9 cellular contexts compared by ENCODE assay signal in the genomic region with DNA sequence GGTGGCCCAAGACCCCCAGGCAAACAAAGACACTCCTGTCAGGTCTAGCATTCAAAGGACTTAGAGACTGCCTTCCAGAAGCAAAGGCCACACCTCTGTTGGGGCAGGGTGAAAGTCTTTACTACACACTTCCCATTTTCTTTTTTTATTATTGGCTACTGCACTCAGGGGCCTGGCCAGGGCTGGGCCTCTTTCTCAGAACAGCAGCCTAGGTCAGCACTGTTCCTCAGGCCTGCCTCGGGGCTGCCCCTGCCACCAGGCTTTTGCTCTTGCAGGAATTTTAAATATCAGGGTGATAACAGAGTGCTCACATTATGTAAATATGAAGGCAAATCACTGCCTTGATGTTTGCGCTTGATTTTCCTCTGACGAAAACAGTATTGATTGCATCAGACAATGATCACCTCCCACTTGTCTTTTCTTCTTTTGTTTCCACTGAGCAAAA. TPM values are rescaled to one million over a fixed set of nuclear protein-coding genes. Genes with fewer than 3 reads are reported as not detected.
A peak's percentile ranks its signal among the peaks of the same experiment; 100 is the strongest.
DNase-seq lines count a peak whose midpoint lies in the region; ATAC-seq and TF ChIP-seq lines count a peak whose summit lies in the region.
"Had no signal": no experiment of that assay in that cellular context is flagged by ENCODE, and none has a peak within 500 bp of the region (broad histone marks: within the 10 kb centered on the region; RNA-seq: fewer than 3 reads in every experiment).

No MANE protein-coding gene starts in this region.

- peaks cover 2% of the 10 kb centered on the region for H3K27me3 Mint-ChIP-seq in dendritic cell treated with granulocyte-macrophage colony-stimulating factor and Interleukin-4, amounts not matched to agents 40 ng/mL and 50 ng/mL, for 4 days

- DNase-seq in Ammon's horn (ENCODE audit: low spot score), result peak; percentile 25
- no peak for DNase-seq in spleen
- no peak for DNase-seq in sigmoid colon
- DNase-seq in NCI-H748 treated with DMSO at 0.1 percent for 48 hours (lab: John Stamatoyannopoulos, UW), result no peak
- DNase-seq in GM19238 (ENCODE audit: insufficient read length, low spot score), result no peak
- DNase-seq: DMS79 treated with DMSO at 0.1 percent for 48 hours had no signal

- H3K9me3 ChIP-seq in spleen (no peaks in the 10 kb centered on the region), sigmoid colon (no peaks in the 10 kb centered on the region)

- H3K4me1 ChIP-seq in spleen (peaks cover 0 to 8% (median 0%) of the 10 kb centered on the region in 6 donors), sigmoid colon (no peaks in the 10 kb centered on the region)

- H3K27ac ChIP-seq in spleen (peak overlapping the region in 1 of 8 donors; percentile 2), sigmoid colon (no peak overlapping the region)

- TF ChIP-seq POLR2A in spleen (IDR thresholded peaks at IDR 0.05) (no peak), sigmoid colon (IDR thresholded peaks at IDR 0.05) (no peak)

- peaks cover 0 to 2% (median 0%) of the 10 kb centered on the region in 6 donors for H3K36me3 ChIP-seq in spleen
- H3K36me3 ChIP-seq in sigmoid colon, result peaks cover 0 to 15% (median 0%) of the 10 kb centered on the region in 4 donors

- TF ChIP-seq CTCF in spleen (IDR thresholded peaks at IDR 0.05 in 8 of 11, conservative IDR thresholded peaks at IDR 0.05 in 3 of 11), result no peak
- no peak for TF ChIP-seq CTCF in sigmoid colon (IDR thresholded peaks at IDR 0.05)

- H3K27ac Mint-ChIP-seq in dendritic cell treated with granulocyte-macrophage colony-stimulating factor and Interleukin-4, amounts not matched to agents 40 ng/mL and 50 ng/mL, for 4 days, result peak overlapping the region; percentile 74

- peak; percentile 96 for ATAC-seq in GM19351 (IDR thresholded peaks at IDR 0.05; ENCODE audit: unreplicated experiment)
- peak; percentile 83 for ATAC-seq in HG03378 (IDR thresholded peaks at IDR 0.05; ENCODE audit: unreplicated experiment)

- no peaks in the 10 kb centered on the region for H3K27me3 ChIP-seq in spleen (replicated peaks in 1 of 7)
- no peaks in the 10 kb centered on the region for H3K27me3 ChIP-seq in sigmoid colon

- peaks cover 24% of the 10 kb centered on the region for H3K4me1 Mint-ChIP-seq in dendritic cell treated with granulocyte-macrophage colony-stimulating factor and Interleukin-4, amounts not matched to agents 40 ng/mL and 50 ng/mL, for 4 days (ENCODE audit: low read depth)

- 43 to 62% (median 57%) methylated on average over 3 of the region's 3 CpGs for WGBS in spleen, 5 donors
- 48 to 61% methylated on average over 3 of the region's 3 CpGs for WGBS in sigmoid colon, 2 donors

- no peaks in the 10 kb centered on the region for H3K36me3 Mint-ChIP-seq in dendritic cell treated with granulocyte-macrophage colony-stimulating factor and Interleukin-4, amounts not matched to agents 40 ng/mL and 50 ng/mL, for 4 days (ENCODE audit: low read depth)

- no peak overlapping the region for H3K4me3 Mint-ChIP-seq in dendritic cell treated with granulocyte-macrophage colony-stimulating factor and Interleukin-4, amounts not matched to agents 40 ng/mL and 50 ng/mL, for 4 days

- no peak for TF ChIP-seq EP300 in sigmoid colon (IDR thresholded peaks at IDR 0.05)

- H3K4me3 ChIP-seq in spleen (no peak overlapping the region), sigmoid colon (no peak overlapping the region)

- no peaks in the 10 kb centered on the region for H3K9me3 Mint-ChIP-seq in dendritic cell treated with granulocyte-macrophage colony-stimulating factor and Interleukin-4, amounts not matched to agents 40 ng/mL and 50 ng/mL, for 4 days

- intact Hi-C loops in dendritic cell treated with granulocyte-macrophage colony-stimulating factor and Interleukin-4, amounts not matched to agents 40 ng/mL and 50 ng/mL, for 4 days (cut with micrococcal nuclease), result loop anchor here (10.0 kb wide), 1 partner anchor 92 kb away; no protein-coding TSS in a partner anchor
- intact Hi-C loops in spleen (cut with DNase I; ENCODE audit: low total_unique reads), result no loop called here
- intact Hi-C loops in sigmoid colon (cut with DNase I), result no loop called here

RNA-seq across cellular contexts. Expression of gene GSTA4, which starts 18.5 kb away (rescaled TPM):
- total RNA-seq in spleen, result 10 to 100 TPM in 6 of 7 donors, 1 to 10 TPM in 1; 8.5 to 23.3 (median 14.8) TPM
- polyA plus RNA-seq in spleen, result 10 to 100 TPM; 13.0 to 19.4 (median 15.2) TPM
- total RNA-seq in sigmoid colon, result 10 to 100 TPM; 21.0 to 37.0 (median 32.0) TPM
- polyA plus RNA-seq in sigmoid colon, result 10 to 100 TPM; 15.6 to 18.0 (median 16.2) TPM
